In the genomic region with DNA sequence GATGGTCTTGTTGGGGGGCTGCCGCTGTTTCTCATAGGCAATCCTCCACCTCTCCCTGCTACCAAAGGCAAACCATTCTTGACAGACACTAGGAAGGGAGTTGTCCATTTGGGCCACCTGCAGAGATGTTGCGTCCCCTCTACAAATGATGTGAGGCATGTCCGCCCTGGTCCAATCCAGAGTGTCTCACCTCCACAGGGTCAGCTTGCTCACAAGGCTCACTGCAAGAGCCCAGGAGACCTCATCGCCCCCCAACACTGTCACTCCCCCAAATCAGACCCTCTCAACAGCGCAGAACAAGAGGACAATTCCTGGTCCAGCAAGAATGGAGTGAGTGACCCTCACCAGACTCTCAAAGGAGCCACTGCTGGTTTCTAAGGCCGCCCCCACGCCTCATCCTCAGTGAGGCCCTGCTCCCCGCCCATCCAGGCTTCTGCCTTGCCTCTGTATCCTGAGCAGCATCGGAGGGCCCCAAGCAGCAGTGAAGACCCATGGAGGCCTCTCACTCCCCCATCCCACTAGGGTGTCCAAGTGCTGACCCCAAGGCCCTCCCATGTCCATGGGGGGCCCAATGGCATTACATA, we compare ENCODE assay signal across 1 cellular context.
TF ChIP-seq lines count a peak whose summit lies in the region.

No MANE protein-coding gene starts in this region.

TF ChIP-seq in A549, 52 proteins besides CTCF, POLR2A, EP300 and RAD21:
- no peak for TF ChIP-seq CHD2 (IDR thresholded peaks at IDR 0.05; ENCODE audit: low read length, partially characterized antibody)
- TF ChIP-seq POLR2AphosphoS2 (conservative IDR thresholded peaks at IDR 0.05; ENCODE audit: low read length): 0 out of 2 replicates have a peak, but pooled peaks have one; percentile 36
- no peak for TF ChIP-seq BHLHE40 (IDR thresholded peaks at IDR 0.05; ENCODE audit: low read depth, low read length)
- no peak for TF ChIP-seq RFX5 (IDR thresholded peaks at IDR 0.05)
- TF ChIP-seq HOXB5 (CRISPR knock-in tag; IDR thresholded peaks at IDR 0.05): no peak
- TF ChIP-seq TFCP2L1 (CRISPR knock-in tag; IDR thresholded peaks at IDR 0.05): peak; percentile 57; the same call in 1 of the 2 replicates
- no peak for TF ChIP-seq HDAC2 (IDR thresholded peaks at IDR 0.05)
- TF ChIP-seq, protein P1, sequence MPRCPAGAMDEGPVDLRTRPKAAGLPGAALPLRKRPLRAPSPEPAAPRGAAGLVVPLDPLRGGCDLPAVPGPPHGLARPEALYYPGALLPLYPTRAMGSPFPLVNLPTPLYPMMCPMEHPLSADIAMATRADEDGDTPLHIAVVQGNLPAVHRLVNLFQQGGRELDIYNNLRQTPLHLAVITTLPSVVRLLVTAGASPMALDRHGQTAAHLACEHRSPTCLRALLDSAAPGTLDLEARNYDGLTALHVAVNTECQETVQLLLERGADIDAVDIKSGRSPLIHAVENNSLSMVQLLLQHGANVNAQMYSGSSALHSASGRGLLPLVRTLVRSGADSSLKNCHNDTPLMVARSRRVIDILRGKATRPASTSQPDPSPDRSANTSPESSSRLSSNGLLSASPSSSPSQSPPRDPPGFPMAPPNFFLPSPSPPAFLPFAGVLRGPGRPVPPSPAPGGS (IDR thresholded peaks at IDR 0.05): no peak
TF ChIP-seq in A549: peak in this region for 2.
